ENCODE assay signal across 8 cellular contexts in genomic region chr6:158654498-158654897, GRCh38. TPM values are rescaled to one million over a fixed set of nuclear protein-coding genes. Genes with fewer than 3 reads are reported as not detected.
A peak's percentile ranks its signal among the peaks of the same experiment; 100 is the strongest.
DNase-seq lines count a peak whose midpoint lies in the region; ATAC-seq and TF ChIP-seq lines count a peak whose summit lies in the region.

No MANE protein-coding gene starts in this region.

- no peak for TF ChIP-seq CTCF in Peyer's patch (IDR thresholded peaks at IDR 0.05)
- TF ChIP-seq CTCF in dorsolateral prefrontal cortex (IDR thresholded peaks at IDR 0.05 in 54 of 56, conservative IDR thresholded peaks at IDR 0.05 in 2 of 56; ENCODE audit: low read depth in 1 of 56, partially characterized antibody in 56 of 56), result no peak
- TF ChIP-seq CTCF in mucosa of descending colon (IDR thresholded peaks at IDR 0.05), result no peak
- no peak for TF ChIP-seq CTCF in uterus (IDR thresholded peaks at IDR 0.05)

- peak; percentile 83 for DNase-seq in G401 (ENCODE audit: low spot score)
- peak in 2 of 3 donors; percentile 36 to 78 for DNase-seq in Peyer's patch
- peak; percentile 31 to 73 (median 61) for DNase-seq in dorsolateral prefrontal cortex
- peak; percentile 59 to 73 (median 63) for DNase-seq in mucosa of descending colon
- peak; percentile 85 to 87 for DNase-seq in uterus
- no peak for DNase-seq in LoVo (ENCODE audit: low spot score)

- H3K4me1 ChIP-seq in Peyer's patch (peaks cover 0 to 20% (median 9%) of the 10 kb centered on the region in 4 donors), mucosa of descending colon (ENCODE audit: low read depth) (peaks cover 20% of the 10 kb centered on the region), uterus (no peaks in the 10 kb centered on the region)

- intact Hi-C loops in dorsolateral prefrontal cortex (cut with DNase I) (no loop called here), mucosa of descending colon (cut with DNase I, micrococcal nuclease) (no loop called here), uterus (cut with DNase I; ENCODE audit: low total_unique reads) (no loop called here)

- H3K4me3 ChIP-seq in Peyer's patch (no peak overlapping the region), dorsolateral prefrontal cortex (no peak overlapping the region), mucosa of descending colon (no peak overlapping the region), uterus (no peak overlapping the region)

- ATAC-seq in mucosa of descending colon (peak; percentile 52), GM21423 (IDR thresholded peaks at IDR 0.05; ENCODE audit: unreplicated experiment) (no peak), GM18498 (IDR thresholded peaks at IDR 0.05; ENCODE audit: unreplicated experiment) (no peak)

- H3K27ac ChIP-seq in Peyer's patch (peak overlapping the region; percentile 80 to 91 (median 83)), dorsolateral prefrontal cortex (peak overlapping the region in 33 of 59 donors; percentile 10 to 66 (median 42)), uterus (peak overlapping the region; percentile 75 to 78)

- in situ Hi-C loops in G401 (cut with HindIII; ENCODE audit: low sequenced_read_pairs), result no loop called here

- H3K27me3 ChIP-seq in Peyer's patch, result no peaks in the 10 kb centered on the region
- H3K27me3 ChIP-seq in dorsolateral prefrontal cortex, result no peaks in the 10 kb centered on the region
- H3K27me3 ChIP-seq in uterus, result no peaks in the 10 kb centered on the region

- H3K9me3 ChIP-seq in Peyer's patch (no peaks in the 10 kb centered on the region), mucosa of descending colon (no peaks in the 10 kb centered on the region), uterus (no peaks in the 10 kb centered on the region)

- TF ChIP-seq POLR2A in Peyer's patch (IDR thresholded peaks at IDR 0.05), result no peak
- no peak for TF ChIP-seq POLR2A in uterus (IDR thresholded peaks at IDR 0.05)

- no peaks in the 10 kb centered on the region for H3K36me3 ChIP-seq in Peyer's patch
- H3K36me3 ChIP-seq in mucosa of descending colon (ENCODE audit: low read depth), result no peaks in the 10 kb centered on the region
- no peaks in the 10 kb centered on the region for H3K36me3 ChIP-seq in uterus

RNA-seq across cellular contexts. Expression of gene SYTL3, which starts 4.6 kb away (rescaled TPM):
- total RNA-seq in G401 (2014; rRNA removed; shearing (Covaris generic)), result 3.1 TPM in 1 of 2 replicates, not detected in the other
- total RNA-seq in Peyer's patch (10 to 100 TPM in 3 of 4 donors, 1 to 10 TPM in 1; 4.8 to 23.1 (median 11.3) TPM), dorsolateral prefrontal cortex (1 to 10 TPM in 110 of 120 experiments, under 1 TPM in 10; 0.46 to 8.3 (median 1.9) TPM), mucosa of descending colon (1 to 10 TPM; 2.8 to 4.7 (median 4.4) TPM), uterus (10 to 100 TPM in 1 of 4 donors, 1 to 10 TPM in 2, under 1 TPM in 1; 0.51 to 12.4 (median 3.3) TPM)

RNA-seq across cellular contexts. Expression of gene DYNLT1, which starts 10.0 kb away (rescaled TPM):
- 97.6 and 102 TPM in 2 replicates for total RNA-seq in G401 (2014; rRNA removed; shearing (Covaris generic))
- total RNA-seq in Peyer's patch (100 to 1,000 TPM in 3 of 4 donors, 10 to 100 TPM in 1; 93.8 to 190 (median 146) TPM), dorsolateral prefrontal cortex (10 to 100 TPM; 22.6 to 58.2 (median 34.6) TPM), mucosa of descending colon (100 to 1,000 TPM; 113 to 153 (median 147) TPM), uterus (100 to 1,000 TPM in 3 of 4 donors, 10 to 100 TPM in 1; 68.2 to 134 (median 114) TPM)
